Comparison of ENCODE assay signal across 1 cellular context in genomic region chr11:134761926-134762247, GRCh38.
TF ChIP-seq lines count a peak whose summit lies in the region.

No MANE protein-coding gene starts in this region.

TF ChIP-seq in liver, 16 proteins besides CTCF, POLR2A, EP300 and RAD21 (continued from another document):
- TF ChIP-seq ZBTB33 (IDR thresholded peaks at IDR 0.05) (no peak), TAF1 (conservative IDR thresholded peaks at IDR 0.05) (no peak), NR2F2 (IDR thresholded peaks at IDR 0.05) (no peak), FOXA1 (IDR thresholded peaks at IDR 0.05) (no peak), HNF4G (IDR thresholded peaks at IDR 0.05) (no peak), EGR1 (IDR thresholded peaks at IDR 0.05; ENCODE audit: low read depth in 2 of 2) (no peak), ATF3 (IDR thresholded peaks at IDR 0.05) (no peak), RXRA (IDR thresholded peaks at IDR 0.05) (no peak), JUND (IDR thresholded peaks at IDR 0.05) (no peak)
